Comparison of ENCODE assay signal across 25 cellular contexts in genomic region chr9:86073839-86074238, GRCh38.
"Had no signal": no experiment of that assay in that cellular context is flagged by ENCODE, and none has a peak within 500 bp of the region (broad histone marks: within the 10 kb centered on the region; RNA-seq: fewer than 3 reads in every experiment).

No MANE protein-coding gene starts in this region.

- H3K27me3 Mint-ChIP-seq: activated naive CD8-positive, alpha-beta T cell treated with anti-CD3 and anti-CD28 coated beads, Interleukin-2, amount 10 ng/mL, durations not matched to agents 7 days and 5 days had no signal

- H3K9me3 Mint-ChIP-seq: activated CD4-positive, alpha-beta memory T cell treated with anti-CD3 and anti-CD28 coated beads for 36 hours; activated CD4-positive, alpha-beta T cell treated with anti-CD3 and anti-CD28 coated beads, Interleukin-2, amount 10 ng/mL, durations not matched to agents 7 days and 5 days; activated naive CD8-positive, alpha-beta T cell treated with anti-CD3 and anti-CD28 coated beads, Interleukin-2, amount 10 ng/mL, durations not matched to agents 7 days and 5 days; activated T-helper 1 cell treated with anti-CD3 and anti-CD28 coated beads, Interleukin-12 subunit alpha, Interleukin-12 subunit beta, Interleukin-2, Interleukin-4 antibody, amounts not matched to agents 30 ng/mL and 10 ng/mL and 1 ng/mL, durations not matched to agents 14 hours and 24 hours and 36 hours; WTC11 had no signal

- H3K27me3 ChIP-seq: ascending aorta, body of pancreas had no signal

- H3K36me3 Mint-ChIP-seq: activated CD4-positive, alpha-beta memory T cell treated with anti-CD3 and anti-CD28 coated beads for 36 hours; activated naive CD8-positive, alpha-beta T cell treated with anti-CD3 and anti-CD28 coated beads, Interleukin-2, amount 10 ng/mL, durations not matched to agents 7 days and 5 days had no signal

- H3K36me3 ChIP-seq: ascending aorta had no signal

- H3K27ac ChIP-seq: ascending aorta, body of pancreas had no signal

- ATAC-seq: body of pancreas, T-helper 17 cell, WTC11 had no signal

- H3K4me3 Mint-ChIP-seq: activated CD4-positive, alpha-beta memory T cell treated with anti-CD3 and anti-CD28 coated beads for 36 hours; activated CD4-positive, alpha-beta T cell treated with anti-CD3 and anti-CD28 coated beads, Interleukin-2, amount 10 ng/mL, durations not matched to agents 7 days and 5 days; activated naive CD8-positive, alpha-beta T cell treated with anti-CD3 and anti-CD28 coated beads, Interleukin-2, amount 10 ng/mL, durations not matched to agents 7 days and 5 days; activated T-helper 1 cell treated with anti-CD3 and anti-CD28 coated beads, Interleukin-12 subunit alpha, Interleukin-12 subunit beta, Interleukin-2, Interleukin-4 antibody, amounts not matched to agents 30 ng/mL and 10 ng/mL and 1 ng/mL, durations not matched to agents 14 hours and 24 hours and 36 hours; T-helper 17 cell; WTC11 had no signal

- H3K4me3 ChIP-seq: ascending aorta, body of pancreas had no signal

- H3K4me1 ChIP-seq: ascending aorta had no signal

- H3K27ac Mint-ChIP-seq: activated CD4-positive, alpha-beta memory T cell treated with anti-CD3 and anti-CD28 coated beads for 36 hours; activated CD4-positive, alpha-beta T cell treated with anti-CD3 and anti-CD28 coated beads, Interleukin-2, amount 10 ng/mL, durations not matched to agents 7 days and 5 days; activated naive CD8-positive, alpha-beta T cell treated with anti-CD3 and anti-CD28 coated beads, Interleukin-2, amount 10 ng/mL, durations not matched to agents 7 days and 5 days; activated T-helper 1 cell treated with anti-CD3 and anti-CD28 coated beads, Interleukin-12 subunit alpha, Interleukin-12 subunit beta, Interleukin-2, Interleukin-4 antibody, amounts not matched to agents 30 ng/mL and 10 ng/mL and 1 ng/mL, durations not matched to agents 14 hours and 24 hours and 36 hours; T-helper 17 cell had no signal

- H3K4me1 Mint-ChIP-seq: activated CD4-positive, alpha-beta T cell treated with anti-CD3 and anti-CD28 coated beads, Interleukin-2, amount 10 ng/mL, durations not matched to agents 7 days and 5 days had no signal

- DNase-seq: activated CD4-positive, alpha-beta memory T cell treated with anti-CD3 and anti-CD28 coated beads for 36 hours; activated CD4-positive, alpha-beta T cell treated with anti-CD3 and anti-CD28 coated beads, Interleukin-2, amount 10 ng/mL, durations not matched to agents 7 days and 5 days; activated CD4-positive, CD25-positive, alpha-beta regulatory T cell treated with anti-CD3 and anti-CD28 coated beads, Interleukin-2, amount 50 U/mL, for 72 hours; activated CD8-positive, alpha-beta memory T cell treated with anti-CD3 and anti-CD28 coated beads, Interleukin-2, amount 50 U/mL, for 4 hours; activated effector memory CD4-positive, alpha-beta T cell treated with anti-CD3 and anti-CD28 coated beads, Interleukin-2, amount 50 U/mL, for 16 hours; activated naive CD4-positive, alpha-beta T cell treated with Interleukin-2 at 50 U/mL for 16 hours; activated naive CD8-positive, alpha-beta T cell treated with anti-CD3 and anti-CD28 coated beads, Interleukin-2, amount 10 ng/mL, durations not matched to agents 7 days and 5 days; amniotic stem cell; body of pancreas; central memory CD4-positive, alpha-beta T cell; Karpas-422; MM.1S; NCI-H1105 treated with DMSO at 0.1 percent for 48 hours; NCI-H1436 treated with DMSO at 0.1 percent for 48 hours; NCI-H187; NCI-H2081 treated with DMSO at 0.1 percent for 48 hours; NCI-H446; NCI-H524; NCI-H748 treated with DMSO at 0.1 percent for 48 hours; SIG-M5; T-helper 17 cell; T-helper 9 cell had no signal
